In the genomic region with DNA sequence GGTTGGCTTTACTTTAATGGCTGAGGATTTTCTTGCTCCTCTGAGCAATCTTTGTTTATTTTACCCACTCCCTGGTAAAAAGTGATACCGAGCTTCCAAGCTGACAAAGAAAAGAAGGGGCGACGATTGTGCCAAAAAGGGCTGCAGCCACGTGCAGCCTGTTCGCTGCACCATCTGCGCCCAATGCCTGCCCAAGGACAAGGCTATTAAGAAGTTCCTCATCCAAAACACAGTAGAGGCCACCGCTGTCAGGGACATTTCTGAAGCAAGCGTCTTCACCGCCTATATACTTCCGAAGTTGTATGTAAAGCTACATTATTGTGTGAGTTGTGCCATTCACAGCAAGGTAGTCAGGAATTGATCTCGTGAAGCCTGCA, we compare ENCODE assay signal across 17 cellular contexts.
"Had no signal": no experiment of that assay in that cellular context is flagged by ENCODE, and none has a peak within 500 bp of the region (broad histone marks: within the 10 kb centered on the region; RNA-seq: fewer than 3 reads in every experiment).

No MANE protein-coding gene starts in this region.

- DNase-seq: activated CD4-positive, alpha-beta T cell treated with anti-CD3 and anti-CD28 coated beads for 4 hours; activated CD8-positive, alpha-beta memory T cell treated with anti-CD3 and anti-CD28 coated beads, Interleukin-2, amount 50 U/mL, for 48 hours; activated CD8-positive, alpha-beta T cell treated with anti-CD3 and anti-CD28 coated beads, Interleukin-2, amount 10 ng/mL, durations not matched to agents 7 days and 5 days; activated naive CD4-positive, alpha-beta T cell treated with Interleukin-2 at 50 U/mL for 16 hours; activated naive CD8-positive, alpha-beta T cell treated with anti-CD3 and anti-CD28 coated beads, Interleukin-2, amount 50 U/mL, for 24 hours; effector CD4-positive, alpha-beta T cell; heart right ventricle; midbrain; naive thymus-derived CD4-positive, alpha-beta T cell; nucleus accumbens; psoas muscle; sigmoid colon; stimulated activated CD4-positive, alpha-beta T cell treated with anti-CD3 and anti-CD28 coated beads, Interleukin-4, amount 100 ng/mL, for 1 hour; stimulated activated CD8-positive, alpha-beta memory T cell treated with anti-CD3 and anti-CD28 coated beads, Interleukin-4, amount 100 ng/mL, for 48 hours; T-helper 9 cell had no signal

- H3K27me3 ChIP-seq: ascending aorta, heart right ventricle, sigmoid colon, tibial nerve had no signal

- H3K36me3 ChIP-seq: ascending aorta had no signal

- H3K27me3 Mint-ChIP-seq: activated naive CD8-positive, alpha-beta T cell treated with anti-CD3 and anti-CD28 coated beads, Interleukin-2, amount 50 U/mL, for 24 hours had no signal

- H3K9me3 Mint-ChIP-seq: activated naive CD8-positive, alpha-beta T cell treated with anti-CD3 and anti-CD28 coated beads, Interleukin-2, amount 50 U/mL, for 24 hours had no signal

- H3K4me3 ChIP-seq: ascending aorta, psoas muscle, sigmoid colon, tibial nerve had no signal

- ATAC-seq: activated CD8-positive, alpha-beta T cell treated with anti-CD3 and anti-CD28 coated beads, Interleukin-2, amount 10 ng/mL, durations not matched to agents 7 days and 5 days; activated naive CD8-positive, alpha-beta T cell treated with anti-CD3 and anti-CD28 coated beads, Interleukin-2, amount 50 U/mL, for 24 hours; heart right ventricle; naive thymus-derived CD4-positive, alpha-beta T cell; psoas muscle had no signal

- H3K4me3 Mint-ChIP-seq: activated CD8-positive, alpha-beta T cell treated with anti-CD3 and anti-CD28 coated beads, Interleukin-2, amount 10 ng/mL, durations not matched to agents 7 days and 5 days had no signal

- H3K27ac Mint-ChIP-seq: activated CD8-positive, alpha-beta T cell treated with anti-CD3 and anti-CD28 coated beads, Interleukin-2, amount 10 ng/mL, durations not matched to agents 7 days and 5 days; activated naive CD8-positive, alpha-beta T cell treated with anti-CD3 and anti-CD28 coated beads, Interleukin-2, amount 50 U/mL, for 24 hours had no signal

- H3K9me3 ChIP-seq: ascending aorta, heart right ventricle, psoas muscle, sigmoid colon, tibial nerve had no signal
